In the genomic region with DNA sequence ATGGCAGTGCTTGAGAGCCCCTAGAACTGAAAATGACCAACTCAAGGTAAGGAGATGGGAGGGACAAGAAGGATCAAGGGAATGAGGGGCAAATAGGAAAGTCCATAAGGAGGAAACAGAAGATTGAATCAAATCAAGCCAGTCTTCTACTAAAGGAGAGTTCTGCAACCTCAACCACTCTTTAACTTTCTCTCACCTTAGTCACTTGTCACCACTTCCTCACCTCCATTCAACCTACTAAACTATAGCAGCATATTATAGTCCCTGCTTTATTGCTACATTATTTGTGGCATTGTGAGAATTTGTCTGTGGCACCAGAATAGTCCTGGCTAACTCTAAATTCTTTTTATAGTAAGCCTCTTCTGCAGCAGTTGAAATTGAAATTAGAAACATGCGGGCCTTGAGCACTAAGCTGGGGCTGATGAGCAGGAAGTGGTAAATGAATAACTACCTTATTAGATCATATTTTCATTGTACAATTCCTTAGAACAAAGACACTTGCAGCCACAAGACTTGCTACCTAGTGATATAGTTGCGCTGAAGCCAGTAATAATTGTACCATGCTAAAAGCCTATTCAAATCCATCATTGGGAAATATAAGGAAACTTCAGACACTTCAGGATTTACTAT, we compare ENCODE assay signal across 10 cellular contexts.
A peak's percentile ranks its signal among the peaks of the same experiment; 100 is the strongest.
DNase-seq lines count a peak whose midpoint lies in the region; ATAC-seq and TF ChIP-seq lines count a peak whose summit lies in the region.
"Had no signal": no experiment of that assay in that cellular context is flagged by ENCODE, and none has a peak within 500 bp of the region (broad histone marks: within the 10 kb centered on the region; RNA-seq: fewer than 3 reads in every experiment).

No MANE protein-coding gene starts in this region.

- TSS peak; percentile 88 for BruUV-seq in PC-9 (replicated peaks; lab: Mats Ljungman, UMichigan)

- no peaks in the 10 kb centered on the region for H3K9me3 ChIP-seq in PC-9 (ENCODE audit: insufficient read depth, low read depth)
- H3K9me3 ChIP-seq in upper lobe of right lung, result no peaks in the 10 kb centered on the region
- H3K9me3 ChIP-seq in BE2C, result no peaks in the 10 kb centered on the region
- H3K9me3 ChIP-seq: SJCRH30 had no signal

- POLR2A ChIA-PET in PC-9 (lab: Charles Lee; ENCODE audit: unreplicated experiment), result no interaction called here

- peaks cover 29% of the 10 kb centered on the region for H3K4me1 ChIP-seq in PC-9 (replicated peaks; ENCODE audit: insufficient read depth)
- no peaks in the 10 kb centered on the region for H3K4me1 ChIP-seq in upper lobe of right lung
- H3K4me1 ChIP-seq in BE2C, result no peaks in the 10 kb centered on the region
- H3K4me1 ChIP-seq: SJCRH30 had no signal

- H4K20me1 ChIP-seq in PC-9 (ENCODE audit: insufficient read depth), result no peaks in the 10 kb centered on the region

- H2AFZ ChIP-seq in PC-9, result no peak overlapping the region

- peak overlapping the region; percentile 93 for H3K27ac ChIP-seq in PC-9
- no peak overlapping the region for H3K27ac ChIP-seq in upper lobe of right lung
- H3K27ac ChIP-seq: SJCRH30 had no signal

- intact Hi-C loops in PC-9 (cut with micrococcal nuclease; ENCODE audit: unreplicated experiment), result loop anchor here (2.0 to 5.0 kb wide), 4 partner anchors 52 to 441 kb away; no protein-coding TSS in a partner anchor
- intact Hi-C loops in upper lobe of right lung (cut with DNase I), result no loop called here

- H3K4me2 ChIP-seq in PC-9, result peak overlapping the region; percentile 60

- H3K4me3 ChIP-seq in PC-9, result no peak overlapping the region
- no peak overlapping the region for H3K4me3 ChIP-seq in upper lobe of right lung
- H3K4me3 ChIP-seq in BE2C (ENCODE audit: low read depth, low read length), result no peak overlapping the region
- H3K4me3 ChIP-seq: SJCRH30 had no signal

- H3K9me2 ChIP-seq in PC-9 (ENCODE audit: insufficient read depth), result no peaks in the 10 kb centered on the region

- H3K27me3 ChIP-seq in PC-9 (ENCODE audit: insufficient read depth, low read depth) (no peaks in the 10 kb centered on the region), upper lobe of right lung (no peaks in the 10 kb centered on the region), BE2C (no peaks in the 10 kb centered on the region)
- H3K27me3 ChIP-seq: SJCRH30 had no signal

- TF ChIP-seq CTCF in PC-9 (conservative IDR thresholded peaks at IDR 0.05) (no peak), upper lobe of right lung (IDR thresholded peaks at IDR 0.05) (no peak), BE2C (IDR thresholded peaks at IDR 0.05; ENCODE audit: low read depth, low read length) (no peak)

- CTCF ChIA-PET in PC-9 (lab: Charles Lee), result no interaction called here

- no peaks in the 10 kb centered on the region for H3K36me3 ChIP-seq in PC-9 (ENCODE audit: low read depth)
- no peaks in the 10 kb centered on the region for H3K36me3 ChIP-seq in upper lobe of right lung
- H3K36me3 ChIP-seq in BE2C, result no peaks in the 10 kb centered on the region
- H3K36me3 ChIP-seq: SJCRH30 had no signal

- ATAC-seq in GM21529 (IDR thresholded peaks at IDR 0.05; ENCODE audit: unreplicated experiment) (peak; percentile 54), upper lobe of right lung (no peak), GM19035 (IDR thresholded peaks at IDR 0.05; ENCODE audit: unreplicated experiment) (no peak), HG03280 (IDR thresholded peaks at IDR 0.05; ENCODE audit: unreplicated experiment) (no peak)
- ATAC-seq: left lobe of liver had no signal

- no peaks in the 10 kb centered on the region for H3K79me2 ChIP-seq in PC-9 (ENCODE audit: low read depth)

- H3F3A ChIP-seq in PC-9 (ENCODE audit: insufficient read depth, low read depth), result peaks cover 17% of the 10 kb centered on the region; the same call in 1 of the 2 replicates

- DNase-seq in ELR (ENCODE audit: low read depth), result peak; percentile 50
- peak in 1 of 2 experiments; percentile 83 for DNase-seq in PC-9
- peak; percentile 60 for DNase-seq in glomerular visceral epithelial cell (ENCODE audit: extremely low spot score)
- no peak for DNase-seq in upper lobe of right lung
- no peak for DNase-seq in BE2C

Comparison
In these comparisons a context has a peak if more than half of its experiments do, and no peak if none do; other contexts are left out.
1. DNase-seq: peak in ELR (single experiment) and glomerular visceral epithelial cell (single experiment); none in upper lobe of right lung (single experiment) and BE2C (single experiment).